ENCODE assay signal across 7 cellular contexts in genomic region chr1:8408151-8408839, GRCh38.
DNase-seq lines count a peak whose midpoint lies in the region; ATAC-seq and TF ChIP-seq lines count a peak whose summit lies in the region.

No MANE protein-coding gene starts in this region.

- no peak overlapping the region for H3K4me3 Mint-ChIP-seq in stimulated activated memory B cell treated with anti-CD40 and anti-IgM and Interleukin-4, amounts not matched to agents 10 μg/mL and 1 μg/mL and 100 μg/mL, for 72 hours

- H3K27ac ChIP-seq in iPS-20b (ENCODE audit: low read length): peak overlapping the region; percentile 59

- H3K4me1 Mint-ChIP-seq in stimulated activated memory B cell treated with anti-CD40 and anti-IgM and Interleukin-4, amounts not matched to agents 10 μg/mL and 1 μg/mL and 100 μg/mL, for 72 hours: peaks cover 34% of the 10 kb centered on the region

- H3K36me3 ChIP-seq in adipocyte (ENCODE audit: control insufficient read depth, insufficient read depth, low read length, severe bottlenecking): peaks cover 55% of the 10 kb centered on the region
- peaks cover 31% of the 10 kb centered on the region; the same call in 1 of the 2 replicates for H3K36me3 ChIP-seq in iPS-20b (ENCODE audit: insufficient read depth, low read depth, low read length)

- CTCF ChIA-PET in HEK293T (lab: Yijun Ruan, JAX): interaction anchor here (0.5 to 1.6 kb wide), 5 partner anchors 10 to 526 kb away, joined by 3 to 8 read pairs (median 5); no protein-coding TSS in a partner anchor

- peak overlapping the region; percentile 64 for H3K4me3 ChIP-seq in adipocyte (ENCODE audit: low read length)
- H3K4me3 ChIP-seq in iPS-20b (ENCODE audit: low read length): peak overlapping the region; percentile 41; the same call in 1 of the 2 replicates

- peak; percentile 25 for DNase-seq in HEK293T (ENCODE audit: extremely low spot score)
- DNase-seq in adipocyte (ENCODE audit: low read depth): peak; percentile 77
- DNase-seq in NCI-H2171 (lab: John Stamatoyannopoulos, UW): no peak

- H3K36me3 Mint-ChIP-seq in stimulated activated memory B cell treated with anti-CD40 and anti-IgM and Interleukin-4, amounts not matched to agents 10 μg/mL and 1 μg/mL and 100 μg/mL, for 72 hours: peaks cover 31% of the 10 kb centered on the region

- no peaks in the 10 kb centered on the region for H3K27me3 Mint-ChIP-seq in stimulated activated memory B cell treated with anti-CD40 and anti-IgM and Interleukin-4, amounts not matched to agents 10 μg/mL and 1 μg/mL and 100 μg/mL, for 72 hours

- H3K27me3 ChIP-seq in adipocyte (replicated peaks; ENCODE audit: control insufficient read depth, insufficient read depth, low read length): no peaks in the 10 kb centered on the region
- no peaks in the 10 kb centered on the region for H3K27me3 ChIP-seq in iPS-20b (ENCODE audit: insufficient read depth, low read length)

- ATAC-seq in stimulated activated memory B cell treated with anti-CD40 and anti-IgM and Interleukin-4, amounts not matched to agents 10 μg/mL and 1 μg/mL and 100 μg/mL, for 72 hours: no peak
- ATAC-seq in HG03571 (IDR thresholded peaks at IDR 0.05; ENCODE audit: unreplicated experiment): no peak
- no peak for ATAC-seq in GM21529 (IDR thresholded peaks at IDR 0.05; ENCODE audit: unreplicated experiment)

- H3K9me3 Mint-ChIP-seq in stimulated activated memory B cell treated with anti-CD40 and anti-IgM and Interleukin-4, amounts not matched to agents 10 μg/mL and 1 μg/mL and 100 μg/mL, for 72 hours: no peaks in the 10 kb centered on the region

- no peaks in the 10 kb centered on the region for H3K9me3 ChIP-seq in adipocyte (ENCODE audit: control insufficient read depth, low read length)
- H3K9me3 ChIP-seq in iPS-20b (ENCODE audit: insufficient read depth, low read depth, low read length): no peaks in the 10 kb centered on the region

- H3K4me1 ChIP-seq in adipocyte (ENCODE audit: control insufficient read depth, insufficient read depth, low read length) (peaks cover 64% of the 10 kb centered on the region), iPS-20b (ENCODE audit: insufficient read depth, low read length) (peaks cover 52% of the 10 kb centered on the region)

- H3K9ac ChIP-seq in adipocyte (ENCODE audit: low read length) (peak overlapping the region; percentile 89), iPS-20b (ENCODE audit: low read depth, low read length) (peak overlapping the region; percentile 45; the same call in 1 of the 2 replicates)

- H3K27ac Mint-ChIP-seq in stimulated activated memory B cell treated with anti-CD40 and anti-IgM and Interleukin-4, amounts not matched to agents 10 μg/mL and 1 μg/mL and 100 μg/mL, for 72 hours: peak overlapping the region; percentile 14

- POLR2A ChIA-PET in HEK293T (lab: Yijun Ruan, JAX): no interaction called here

TF ChIP-seq in HEK293T, 16 proteins besides CTCF, POLR2A, EP300 and RAD21:
- TF ChIP-seq BHLHE40 (IDR thresholded peaks at IDR 0.05; ENCODE audit: borderline replicate concordance) (no peak), SP1 (IDR thresholded peaks at IDR 0.05) (no peak), PKNOX1 (IDR thresholded peaks at IDR 0.05) (peak; percentile 90), ARNT (IDR thresholded peaks at IDR 0.05) (0 out of 2 replicates have a peak, but pooled peaks have one; percentile 26), NFRKB (IDR thresholded peaks at IDR 0.05) (no peak)
